23 cellular contexts compared by ENCODE assay signal in the genomic region with DNA sequence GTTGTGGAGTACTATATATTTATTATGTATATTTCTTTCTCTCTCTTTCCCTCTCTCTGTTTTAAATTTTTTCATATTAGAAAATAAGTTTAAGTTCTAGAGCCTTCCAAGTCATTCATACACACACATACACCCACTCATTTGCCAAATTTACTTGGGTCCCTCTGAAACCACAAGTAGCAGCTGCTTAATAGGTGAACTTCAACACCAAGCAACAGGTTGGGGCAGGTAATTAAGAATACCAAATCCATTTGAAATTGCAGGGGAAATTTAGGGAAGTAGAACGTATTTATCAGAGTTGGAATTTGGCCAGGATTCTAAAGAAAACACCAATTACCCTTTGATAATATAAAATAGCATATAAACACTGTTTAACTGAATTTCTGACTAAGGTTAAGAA.
"Had no signal": no experiment of that assay in that cellular context is flagged by ENCODE, and none has a peak within 500 bp of the region (broad histone marks: within the 10 kb centered on the region; RNA-seq: fewer than 3 reads in every experiment).

No MANE protein-coding gene starts in this region.

- H3K4me1 ChIP-seq: adrenal gland had no signal

- DNase-seq: activated CD4-positive, alpha-beta T cell treated with anti-CD3 and anti-CD28 coated beads for 36 hours; activated CD8-positive, alpha-beta memory T cell treated with anti-CD3 and anti-CD28 coated beads, Interleukin-2, amount 50 U/mL, for 4 hours; activated CD8-positive, alpha-beta T cell treated with anti-CD3 and anti-CD28 coated beads for 36 hours; activated naive CD4-positive, alpha-beta T cell treated with anti-CD3 and anti-CD28 coated beads, Interleukin-2, amount 50 U/mL, for 16 hours; activated naive CD8-positive, alpha-beta T cell treated with anti-CD3 and anti-CD28 coated beads, Interleukin-2, amount 10 ng/mL, durations not matched to agents 7 days and 5 days; activated T-cell treated with anti-CD3 and anti-CD28 coated beads, Interleukin-2, amount 50 U/mL, for 72 hours; adrenal gland; anterior cingulate cortex; central memory CD4-positive, alpha-beta T cell; MM.1S; NCI-H146; NCI-H1930; NCI-H2171; NCI-H2227 treated with DMSO at 0.1 percent for 48 hours; NCI-H446 treated with DMSO at 0.1 percent for 48 hours; NCI-H524 treated with DMSO at 0.1 percent for 48 hours; NCI-H774; NK-92 treated with Interleukin-12 subunit alpha and Interleukin-12 subunit beta, amount 100 ng/mL, for 24 hours; PC-3; T-helper 1 cell had no signal

- ATAC-seq: activated CD4-positive, alpha-beta T cell treated with anti-CD3 and anti-CD28 coated beads for 36 hours; activated CD8-positive, alpha-beta T cell treated with anti-CD3 and anti-CD28 coated beads for 36 hours; activated T-cell treated with anti-CD3 and anti-CD28 coated beads, Interleukin-2, amount 50 U/mL, for 72 hours; PC-3; Right ventricle myocardium inferior had no signal

- H3K27me3 ChIP-seq: adrenal gland had no signal

- H3K9me3 ChIP-seq: adrenal gland had no signal

- H3K27ac ChIP-seq: adrenal gland, SK-N-MC, VCaP had no signal

- H3K4me3 ChIP-seq: adrenal gland, SK-N-MC had no signal

- H3K36me3 ChIP-seq: adrenal gland had no signal
